In the genomic region with DNA sequence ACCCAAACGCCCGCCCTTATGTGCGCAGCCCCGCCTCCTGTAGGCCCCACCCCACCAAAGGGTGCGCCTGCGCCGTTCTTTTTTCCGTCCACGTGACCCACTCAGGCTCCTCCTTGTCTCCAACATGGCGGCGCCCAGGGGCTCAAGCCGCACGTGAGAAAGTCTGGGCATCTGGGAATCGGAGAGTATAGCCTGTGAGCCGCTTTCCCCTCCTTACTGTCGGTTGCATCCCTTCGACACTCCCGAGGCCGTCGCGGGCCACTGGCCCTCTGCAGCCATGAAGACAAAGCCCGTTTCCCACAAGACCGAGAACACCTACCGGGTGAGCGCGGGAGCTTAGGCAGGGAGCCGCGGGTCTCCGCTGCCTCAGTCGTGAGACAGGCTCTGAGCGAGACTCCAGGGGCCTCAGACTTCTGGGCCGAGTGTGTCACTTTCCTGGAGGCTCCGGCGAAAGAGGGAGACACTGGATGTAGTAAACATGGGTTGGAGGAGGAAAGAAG, we compare ENCODE assay signal across 8 cellular contexts. TPM values are rescaled to one million over a fixed set of nuclear protein-coding genes. Genes with fewer than 3 reads are reported as not detected.
DNase-seq lines count a peak whose midpoint lies in the region; ATAC-seq and TF ChIP-seq lines count a peak whose summit lies in the region.

A gene (plus strand): TSS at position 100 of the 500 bp plus-strand sequence. CDS start 178 bp downstream, at position 278.

- no peak for TF ChIP-seq CTCF in epithelial cell of esophagus (IDR thresholded peaks at IDR 0.05; ENCODE audit: insufficient read depth, low read depth, low read length, missing control alignments)
- no peak for TF ChIP-seq CTCF in mucosa of descending colon (IDR thresholded peaks at IDR 0.05)

- H3K4me3 ChIP-seq in epithelial cell of esophagus (ENCODE audit: low read length) (peak within 1 kb of the TSS; percentile 91), mucosa of descending colon (peak within 1 kb of the TSS; percentile 99)

- no peaks in the 10 kb centered on the region for H3K36me3 ChIP-seq in mucosa of descending colon (ENCODE audit: low read depth)

- ATAC-seq in GM21528 (IDR thresholded peaks at IDR 0.05; ENCODE audit: low FRiP score, unreplicated experiment) (peak; percentile 100), mucosa of descending colon (peak; percentile 100)

- intact Hi-C loops in mucosa of descending colon (cut with DNase I, micrococcal nuclease), result no loop called here

- H3K4me1 ChIP-seq in mucosa of descending colon (ENCODE audit: low read depth), result no peaks in the 10 kb centered on the region

- peak; percentile 70 for DNase-seq in DMS 273 treated with DMSO at 0.1 percent for 48 hours (lab: John Stamatoyannopoulos, UW)
- peak; percentile 56 for DNase-seq in HuH-7.5 (ENCODE audit: low spot score)
- DNase-seq in OCI-M1 (lab: John Stamatoyannopoulos, UW), result peak; percentile 93
- peak; percentile 95 for DNase-seq in activated T-cell treated with anti-CD3 and anti-CD28 coated beads for 1 hour (ENCODE audit: low read depth)
- peak; percentile 94 for DNase-seq in epithelial cell of esophagus (ENCODE audit: low read depth)
- peak; percentile 94 to 96 (median 96) for DNase-seq in mucosa of descending colon
- DNase-seq in stimulated activated CD8-positive, alpha-beta memory T cell treated with anti-CD3 and anti-CD28 coated beads, Interleukin-4, amount 100 ng/mL, for 1 hour (ENCODE audit: low read depth in 2 of 2, low spot score in 1 of 2), result peak; percentile 85 to 96

- H3K9me3 ChIP-seq in mucosa of descending colon, result no peaks in the 10 kb centered on the region

RNA-seq across cellular contexts. Expression of the gene that starts here (rescaled TPM):
- 10 to 100 TPM in 2 of 3 donors, 1 to 10 TPM in 1; 9.5 to 11.0 (median 10.2) TPM for total RNA-seq in mucosa of descending colon

Comparison
In these comparisons a context has a peak if more than half of its experiments do, and no peak if none do; other contexts are left out.
1. Peak in every context shown above with its lines: DNase-seq, ATAC-seq and H3K4me3 ChIP-seq.